ENCODE assay signal across 9 cellular contexts in genomic region chr20:31710423-31711250, GRCh38. TPM values are rescaled to one million over a fixed set of nuclear protein-coding genes. Genes with fewer than 3 reads are reported as not detected.
DNase-seq lines count a peak whose midpoint lies in the region; ATAC-seq and TF ChIP-seq lines count a peak whose summit lies in the region.
"Had no signal": no experiment of that assay in that cellular context is flagged by ENCODE, and none has a peak within 500 bp of the region (broad histone marks: within the 10 kb centered on the region; RNA-seq: fewer than 3 reads in every experiment).

No MANE protein-coding gene starts in this region.

- H3K27ac Mint-ChIP-seq in CD4-positive, alpha-beta T cell, result peak overlapping the region; percentile 72
- H3K27ac Mint-ChIP-seq in brain, result peak overlapping the region in 4 of 5 experiments; percentile 35 to 92 (median 73)
- peak overlapping the region; percentile 20 to 79 (median 67) for H3K27ac Mint-ChIP-seq in naive thymus-derived CD4-positive, alpha-beta T cell

- peaks cover 0 to 56% (median 0%) of the 10 kb centered on the region in 3 experiments for H3K36me3 ChIP-seq in naive thymus-derived CD4-positive, alpha-beta T cell (ENCODE audit: control insufficient read depth in 2 of 3, insufficient read depth in 3 of 3, low read length in 3 of 3)
- peaks cover 30% of the 10 kb centered on the region for H3K36me3 ChIP-seq in BE2C
- H3K36me3 ChIP-seq in SJCRH30, result peaks cover 35% of the 10 kb centered on the region

- H3K4me1 ChIP-seq in naive thymus-derived CD4-positive, alpha-beta T cell (ENCODE audit: control insufficient read depth in 2 of 2, insufficient read depth in 2 of 2, low read length in 2 of 2), result peaks cover 3 to 45% of the 10 kb centered on the region in 2 donors
- H3K4me1 ChIP-seq in BE2C (no peaks in the 10 kb centered on the region), SJCRH30 (peaks cover 43% of the 10 kb centered on the region)

- ATAC-seq in CD4-positive, alpha-beta T cell (ENCODE audit: poor library complexity), result no peak
- ATAC-seq in naive thymus-derived CD4-positive, alpha-beta T cell, result no peak
- ATAC-seq in HG03159 (IDR thresholded peaks at IDR 0.05; ENCODE audit: unreplicated experiment), result no peak
- no peak for ATAC-seq in HG03469 (IDR thresholded peaks at IDR 0.05; ENCODE audit: unreplicated experiment)

- peaks cover 80% of the 10 kb centered on the region for H3K4me1 Mint-ChIP-seq in CD4-positive, alpha-beta T cell (ENCODE audit: low read depth)
- peaks cover 81% of the 10 kb centered on the region for H3K4me1 Mint-ChIP-seq in brain
- peaks cover 42 to 87% (median 70%) of the 10 kb centered on the region in 7 donors for H3K4me1 Mint-ChIP-seq in naive thymus-derived CD4-positive, alpha-beta T cell

- H3K27ac ChIP-seq in CD4-positive, alpha-beta T cell (ENCODE audit: low read depth, low read length), result no peak overlapping the region
- H3K27ac ChIP-seq in naive thymus-derived CD4-positive, alpha-beta T cell (ENCODE audit: low read depth, low read length), result no peak overlapping the region
- no peak overlapping the region for H3K27ac ChIP-seq in SJCRH30

- POLR2A ChIA-PET in CD4-positive, alpha-beta T cell (lab: Charles Lee), result interaction anchor here (1.5 to 2.1 kb wide), 2 partner anchors 9 to 12 kb away, joined by 4 to 10 read pairs; partner anchors contain the start of gene BCL2L1
- POLR2A ChIA-PET in naive thymus-derived CD4-positive, alpha-beta T cell (lab: Charles Lee), result interaction anchor here (0.6 to 0.9 kb wide), 3 partner anchors 8 to 20 kb away, joined by 3 to 5 read pairs (median 4); no protein-coding TSS in a partner anchor

- no peak overlapping the region for H3K4me3 Mint-ChIP-seq in CD4-positive, alpha-beta T cell
- H3K4me3 Mint-ChIP-seq in brain, result peak overlapping the region in 4 of 5 experiments; percentile 11 to 75 (median 34)
- peak overlapping the region in 2 of 10 donors; percentile 35 to 44 for H3K4me3 Mint-ChIP-seq in naive thymus-derived CD4-positive, alpha-beta T cell

- H3K9me3 ChIP-seq in CD4-positive, alpha-beta T cell (ENCODE audit: control insufficient read depth, low read length), result no peaks in the 10 kb centered on the region
- no peaks in the 10 kb centered on the region for H3K9me3 ChIP-seq in naive thymus-derived CD4-positive, alpha-beta T cell (ENCODE audit: control insufficient read depth in 2 of 3, low read length in 3 of 3)
- H3K9me3 ChIP-seq in BE2C (no peaks in the 10 kb centered on the region), SJCRH30 (replicated peaks) (no peaks in the 10 kb centered on the region)
- H3K9me3 ChIP-seq: SJSA1 had no signal

- no peaks in the 10 kb centered on the region for H3K27me3 ChIP-seq in CD4-positive, alpha-beta T cell (ENCODE audit: control insufficient read depth, insufficient read depth, low read length)
- H3K27me3 ChIP-seq in naive thymus-derived CD4-positive, alpha-beta T cell (ENCODE audit: control insufficient read depth in 2 of 2, insufficient read depth in 2 of 2, low read length in 2 of 2), result no peaks in the 10 kb centered on the region
- H3K27me3 ChIP-seq in BE2C, result no peaks in the 10 kb centered on the region
- no peaks in the 10 kb centered on the region for H3K27me3 ChIP-seq in SJCRH30
- H3K27me3 ChIP-seq: SJSA1 had no signal

- peaks cover 86% of the 10 kb centered on the region for H3K36me3 Mint-ChIP-seq in CD4-positive, alpha-beta T cell (ENCODE audit: low read depth)
- H3K36me3 Mint-ChIP-seq in brain, result peaks cover 69% of the 10 kb centered on the region
- H3K36me3 Mint-ChIP-seq in naive thymus-derived CD4-positive, alpha-beta T cell, result peaks cover 12 to 54% (median 29%) of the 10 kb centered on the region in 5 donors

- no peaks in the 10 kb centered on the region for H3K9me3 Mint-ChIP-seq in CD4-positive, alpha-beta T cell
- no peaks in the 10 kb centered on the region for H3K9me3 Mint-ChIP-seq in brain
- H3K9me3 Mint-ChIP-seq in naive thymus-derived CD4-positive, alpha-beta T cell, result no peaks in the 10 kb centered on the region

- CTCF ChIA-PET in CD4-positive, alpha-beta T cell (lab: Charles Lee), result interaction anchor here (1.0 kb wide), 1 partner anchor 13 kb away, joined by 3 read pairs; no protein-coding TSS in a partner anchor
- CTCF ChIA-PET in naive thymus-derived CD4-positive, alpha-beta T cell (lab: Charles Lee), result interaction anchor here (0.6 to 1.0 kb wide), 2 partner anchors 17 to 49 kb away, joined by 5 to 7 read pairs; no protein-coding TSS in a partner anchor

- no peak for DNase-seq in CD4-positive, alpha-beta T cell
- DNase-seq in NCI-H2029 (lab: John Stamatoyannopoulos, UW) (peak; percentile 72), BE2C (no peak), SJCRH30 (no peak)
- DNase-seq in naive thymus-derived CD4-positive, alpha-beta T cell, result no peak

- intact Hi-C loops in CD4-positive, alpha-beta T cell (cut with DNase I, micrococcal nuclease), result no loop called here
- intact Hi-C loops in naive thymus-derived CD4-positive, alpha-beta T cell (cut with micrococcal nuclease), result no loop called here

- no peak overlapping the region for H3K4me3 ChIP-seq in naive thymus-derived CD4-positive, alpha-beta T cell (ENCODE audit: low read length)
- H3K4me3 ChIP-seq in BE2C (ENCODE audit: low read depth, low read length), result no peak overlapping the region
- H3K4me3 ChIP-seq in SJCRH30, result no peak overlapping the region
- H3K4me3 ChIP-seq: SJSA1 had no signal

- no peaks in the 10 kb centered on the region for H3K27me3 Mint-ChIP-seq in CD4-positive, alpha-beta T cell
- H3K27me3 Mint-ChIP-seq in brain, result no peaks in the 10 kb centered on the region
- H3K27me3 Mint-ChIP-seq in naive thymus-derived CD4-positive, alpha-beta T cell, result no peaks in the 10 kb centered on the region

- TF ChIP-seq CTCF in CD4-positive, alpha-beta T cell (IDR thresholded peaks at IDR 0.05), result no peak
- TF ChIP-seq CTCF in brain (conservative IDR thresholded peaks at IDR 0.05) (no peak), BE2C (IDR thresholded peaks at IDR 0.05; ENCODE audit: low read depth, low read length) (no peak)

RNA-seq across cellular contexts. Expression of gene BCL2L1, which starts 12.0 kb away (rescaled TPM):
- total RNA-seq in CD4-positive, alpha-beta T cell, result 10 to 100 TPM; 11.8 to 11.9 TPM
- polyA plus RNA-seq in brain (ENCODE audit: insufficient read depth, low read depth, low replicate concordance), result 184 TPM
- total RNA-seq in naive thymus-derived CD4-positive, alpha-beta T cell, result 100 to 1,000 TPM in 1 of 5 experiments, 10 to 100 TPM in 4; 15.0 to 111 (median 19.4) TPM
- 10 to 100 TPM; 11.5 to 12.7 TPM for polyA plus RNA-seq in naive thymus-derived CD4-positive, alpha-beta T cell
- 101 TPM for polyA plus RNA-seq in BE2C (2012; ENCODE audit: insufficient read depth, insufficient read length, low read depth)
- 33.1 and 33.4 TPM in 2 replicates for total RNA-seq in SJCRH30 (2014; rRNA removed; shearing (Covaris generic))

RNA-seq across cellular contexts. Expression of gene TPX2, which starts 28.5 kb away (rescaled TPM):
- total RNA-seq in CD4-positive, alpha-beta T cell, result under 1 TPM; 0.85 to 0.89 TPM
- polyA plus RNA-seq in brain (ENCODE audit: insufficient read depth, low read depth, low replicate concordance), result 150 TPM
- total RNA-seq in naive thymus-derived CD4-positive, alpha-beta T cell, result 10 to 100 TPM in 1 of 5 experiments, under 1 TPM in 4; 0.16 to 84.3 (median 0.43) TPM
- polyA plus RNA-seq in naive thymus-derived CD4-positive, alpha-beta T cell, result under 1 TPM in 1 of 2 donors, not detected in 1; 0.09 TPM
- polyA plus RNA-seq in BE2C (2012; ENCODE audit: insufficient read depth, insufficient read length, low read depth), result 13.8 TPM
- 237 and 240 TPM in 2 replicates for total RNA-seq in SJCRH30 (2014; rRNA removed; shearing (Covaris generic))
